Comparison of ENCODE assay signal across 1 cellular context in genomic region chr5:154967419-154968024, GRCh38.
TF ChIP-seq lines count a peak whose summit lies in the region.

No MANE protein-coding gene starts in this region.

TF ChIP-seq in H1, 55 proteins besides CTCF, POLR2A, EP300 and RAD21:
- no peak for TF ChIP-seq HDAC2 (IDR thresholded peaks at IDR 0.05; ENCODE audit: borderline replicate concordance in 1 of 2, low read depth in 2 of 2, low read length in 2 of 2)
- no peak for TF ChIP-seq MAX (IDR thresholded peaks at IDR 0.05)
- no peak for TF ChIP-seq SP4 (IDR thresholded peaks at IDR 0.05; ENCODE audit: low read length)
- no peak for TF ChIP-seq EZH2 (IDR thresholded peaks at IDR 0.05; ENCODE audit: low read depth, low read length, severe bottlenecking)
- TF ChIP-seq JUND (IDR thresholded peaks at IDR 0.05; ENCODE audit: low read length) = no peak
